8 cellular contexts compared by ENCODE assay signal in genomic region chr16:30761427-30761927, GRCh38. TPM values are rescaled to one million over a fixed set of nuclear protein-coding genes. Genes with fewer than 3 reads are reported as not detected.
DNase-seq lines count a peak whose midpoint lies in the region; ATAC-seq and TF ChIP-seq lines count a peak whose summit lies in the region.

No MANE protein-coding gene starts in this region.

- H3K9me3 Mint-ChIP-seq in IgD-negative memory B cell (no peaks in the 10 kb centered on the region), brain (no peaks in the 10 kb centered on the region)

- peaks cover 20 to 45% (median 27%) of the 10 kb centered on the region in 3 donors for H3K4me1 Mint-ChIP-seq in IgD-negative memory B cell
- H3K4me1 Mint-ChIP-seq in brain: peaks cover 43% of the 10 kb centered on the region

- peak overlapping the region; percentile 95 to 99 (median 98) for H3K4me3 Mint-ChIP-seq in IgD-negative memory B cell
- peak overlapping the region; percentile 89 to 99 (median 96) for H3K4me3 Mint-ChIP-seq in brain

- H3K27me3 Mint-ChIP-seq in IgD-negative memory B cell (no peaks in the 10 kb centered on the region), brain (peaks cover 3% of the 10 kb centered on the region)

- DNase-seq in D341Med (ENCODE audit: low spot score): peak; percentile 74
- DNase-seq in T-helper 1 cell: peak in 3 of 5 donors; percentile 17 to 46 (median 24)
- peak; percentile 10 for DNase-seq in kidney glomerular epithelial cell (lab: John Stamatoyannopoulos, UW)
- DNase-seq in stimulated activated CD8-positive, alpha-beta memory T cell treated with anti-CD3 and anti-CD28 coated beads, Interleukin-4, amount 100 ng/mL, for 24 hours (ENCODE audit: low read depth): peak; percentile 39
- no peak for DNase-seq in hippocampal formation (lab: John Stamatoyannopoulos, UW)

- ATAC-seq in GM21390 (IDR thresholded peaks at IDR 0.05; ENCODE audit: unreplicated experiment): peak; percentile 21

- H3K27ac Mint-ChIP-seq in IgD-negative memory B cell (peak overlapping the region; percentile 93 to 95 (median 95)), brain (peak overlapping the region; percentile 90 to 97 (median 94))

- H3K36me3 Mint-ChIP-seq in IgD-negative memory B cell: no peaks in the 10 kb centered on the region
- peaks cover 43% of the 10 kb centered on the region for H3K36me3 Mint-ChIP-seq in brain

- no peak for TF ChIP-seq CTCF in brain (conservative IDR thresholded peaks at IDR 0.05)

RNA-seq across cellular contexts. Expression of gene CFAP119, which starts 0.4 kb away (rescaled TPM):
- polyA plus RNA-seq in IgD-negative memory B cell (0.63 TPM), brain (ENCODE audit: insufficient read depth, low read depth, low replicate concordance) (13.4 TPM)

RNA-seq across cellular contexts. Expression of gene RNF40, which starts 0.6 kb away (rescaled TPM):
- polyA plus RNA-seq in IgD-negative memory B cell: 56.0 TPM
- polyA plus RNA-seq in brain (ENCODE audit: insufficient read depth, low read depth, low replicate concordance): 225 TPM

RNA-seq across cellular contexts. Expression of gene PHKG2, which starts 13.3 kb away (rescaled TPM):
- 36.7 TPM for polyA plus RNA-seq in IgD-negative memory B cell
- 39.0 TPM for polyA plus RNA-seq in brain (ENCODE audit: insufficient read depth, low read depth, low replicate concordance)

RNA-seq across cellular contexts. Expression of gene ZNF629, which starts 25.5 kb away (rescaled TPM):
- polyA plus RNA-seq in IgD-negative memory B cell: 0.30 TPM
- polyA plus RNA-seq in brain (ENCODE audit: insufficient read depth, low read depth, low replicate concordance): 22.0 TPM

Comparison
In these comparisons a context has a peak if more than half of its experiments do, and no peak if none do; other contexts are left out.
1. DNase-seq: peak in D341Med (single experiment), T-helper 1 cell (3 of 5), kidney glomerular epithelial cell (single experiment) and stimulated activated CD8-positive, alpha-beta memory T cell treated with anti-CD3 and anti-CD28 coated beads, Interleukin-4, amount 100 ng/mL, for 24 hours (single experiment); none in hippocampal formation (0 of 2).